ENCODE assay signal across 22 cellular contexts in genomic region chr10:93818086-93818485, GRCh38.
"Had no signal": no experiment of that assay in that cellular context is flagged by ENCODE, and none has a peak within 500 bp of the region (broad histone marks: within the 10 kb centered on the region; RNA-seq: fewer than 3 reads in every experiment).

No MANE protein-coding gene starts in this region.

- DNase-seq: activated CD4-positive, alpha-beta T cell treated with anti-CD3 and anti-CD28 coated beads, Interleukin-2, amount 10 ng/mL, durations not matched to agents 24 days and 14 days; activated CD8-positive, alpha-beta T cell treated with anti-CD3 and anti-CD28 coated beads for 36 hours; activated naive CD4-positive, alpha-beta T cell; activated naive CD8-positive, alpha-beta T cell treated with anti-CD3 and anti-CD28 coated beads, Interleukin-2, amount 10 ng/mL, durations not matched to agents 7 days and 5 days; activated T-cell treated with anti-CD3 and anti-CD28 coated beads, Interleukin-2, amount 50 U/mL, for 1 hour; amygdala; endodermal cell; foreskin fibroblast; hippocampal formation; islet precursor cell; midbrain; occipital lobe; stimulated activated CD4-positive, alpha-beta T cell treated with anti-CD3 and anti-CD28 coated beads, Interleukin-2, amount 100 ng/mL, for 24 hours; stimulated activated naive CD4-positive, alpha-beta T cell treated with Interleukin-2 at 50 U/mL for 16 hours; T-helper 9 cell; thyroid gland had no signal

- H3K27ac Mint-ChIP-seq: activated CD4-positive, alpha-beta T cell treated with anti-CD3 and anti-CD28 coated beads, Interleukin-2, amount 10 ng/mL, durations not matched to agents 24 days and 14 days; activated CD8-positive, alpha-beta T cell treated with anti-CD3 and anti-CD28 coated beads for 36 hours; activated naive CD8-positive, alpha-beta T cell treated with anti-CD3 and anti-CD28 coated beads, Interleukin-2, amount 10 ng/mL, durations not matched to agents 7 days and 5 days; activated T-helper 17 cell treated with anti-CD3 and anti-CD28 coated beads, Interleukin-2, amount 50 U/mL, for 72 hours; endodermal cell; nephron; progenitor cell of endocrine pancreas had no signal

- H3K4me1 Mint-ChIP-seq: activated CD4-positive, alpha-beta T cell treated with anti-CD3 and anti-CD28 coated beads, Interleukin-2, amount 10 ng/mL, durations not matched to agents 24 days and 14 days; activated naive CD8-positive, alpha-beta T cell treated with anti-CD3 and anti-CD28 coated beads, Interleukin-2, amount 10 ng/mL, durations not matched to agents 7 days and 5 days had no signal

- H3K9me3 Mint-ChIP-seq: activated CD4-positive, alpha-beta T cell treated with anti-CD3 and anti-CD28 coated beads, Interleukin-2, amount 10 ng/mL, durations not matched to agents 24 days and 14 days; activated CD8-positive, alpha-beta T cell treated with anti-CD3 and anti-CD28 coated beads for 36 hours; activated naive CD8-positive, alpha-beta T cell treated with anti-CD3 and anti-CD28 coated beads, Interleukin-2, amount 10 ng/mL, durations not matched to agents 7 days and 5 days; activated T-helper 17 cell treated with anti-CD3 and anti-CD28 coated beads, Interleukin-2, amount 50 U/mL, for 72 hours had no signal

- H3K4me3 Mint-ChIP-seq: activated CD4-positive, alpha-beta T cell treated with anti-CD3 and anti-CD28 coated beads, Interleukin-2, amount 10 ng/mL, durations not matched to agents 24 days and 14 days; activated CD8-positive, alpha-beta T cell treated with anti-CD3 and anti-CD28 coated beads for 36 hours; activated naive CD8-positive, alpha-beta T cell treated with anti-CD3 and anti-CD28 coated beads, Interleukin-2, amount 10 ng/mL, durations not matched to agents 7 days and 5 days; activated T-helper 17 cell treated with anti-CD3 and anti-CD28 coated beads, Interleukin-2, amount 50 U/mL, for 72 hours; endodermal cell; nephron had no signal

- ATAC-seq: activated CD8-positive, alpha-beta T cell treated with anti-CD3 and anti-CD28 coated beads for 36 hours; activated T-helper 17 cell treated with anti-CD3 and anti-CD28 coated beads, Interleukin-2, amount 50 U/mL, for 72 hours; body of pancreas; left lobe of liver had no signal

- FAIRE-seq: colon had no signal

- H3K36me3 Mint-ChIP-seq: activated naive CD8-positive, alpha-beta T cell treated with anti-CD3 and anti-CD28 coated beads, Interleukin-2, amount 10 ng/mL, durations not matched to agents 7 days and 5 days had no signal
